14 cellular contexts compared by ENCODE assay signal in genomic region chr3:30186741-30187219, GRCh38.
"Had no signal": no experiment of that assay in that cellular context is flagged by ENCODE, and none has a peak within 500 bp of the region (broad histone marks: within the 10 kb centered on the region; RNA-seq: fewer than 3 reads in every experiment).

No MANE protein-coding gene starts in this region.

- H3K4me3 Mint-ChIP-seq: activated CD4-positive, alpha-beta T cell treated with anti-CD3 and anti-CD28 coated beads, Interleukin-2, amount 10 ng/mL, durations not matched to agents 7 days and 5 days; activated naive CD8-positive, alpha-beta T cell treated with anti-CD3 and anti-CD28 coated beads for 36 hours; activated T-helper 1 cell treated with anti-CD3 and anti-CD28 coated beads, Interleukin-12 subunit alpha, Interleukin-12 subunit beta, Interleukin-2, Interleukin-4 antibody, amounts not matched to agents 30 ng/mL and 10 ng/mL and 1 ng/mL, durations not matched to agents 14 hours and 24 hours and 36 hours; effector memory CD8-positive, alpha-beta T cell; natural killer cell had no signal

- H3K27ac ChIP-seq: body of pancreas, transverse colon had no signal

- H3K9me3 ChIP-seq: body of pancreas, transverse colon had no signal

- ATAC-seq: body of pancreas; effector memory CD8-positive, alpha-beta T cell; natural killer cell; stimulated activated naive CD8-positive, alpha-beta T cell treated with anti-CD3 and anti-CD28 coated beads, Interleukin-15, Interleukin-2, amounts not matched to agents 100 U/mL and 50 U/mL, for 24 hours had no signal

- H3K4me3 ChIP-seq: body of pancreas, transverse colon had no signal

- H3K9me3 Mint-ChIP-seq: activated CD4-positive, alpha-beta T cell treated with anti-CD3 and anti-CD28 coated beads, Interleukin-2, amount 10 ng/mL, durations not matched to agents 7 days and 5 days; activated naive CD8-positive, alpha-beta T cell treated with anti-CD3 and anti-CD28 coated beads for 36 hours; activated T-helper 1 cell treated with anti-CD3 and anti-CD28 coated beads, Interleukin-12 subunit alpha, Interleukin-12 subunit beta, Interleukin-2, Interleukin-4 antibody, amounts not matched to agents 30 ng/mL and 10 ng/mL and 1 ng/mL, durations not matched to agents 14 hours and 24 hours and 36 hours; effector memory CD8-positive, alpha-beta T cell; natural killer cell had no signal

- H3K4me1 ChIP-seq: body of pancreas, transverse colon had no signal

- H3K36me3 ChIP-seq: transverse colon had no signal

- H3K36me3 Mint-ChIP-seq: activated naive CD8-positive, alpha-beta T cell treated with anti-CD3 and anti-CD28 coated beads for 36 hours; natural killer cell had no signal

- DNase-seq: activated CD4-positive, alpha-beta T cell treated with anti-CD3 and anti-CD28 coated beads, Interleukin-2, amount 10 ng/mL, durations not matched to agents 7 days and 5 days; activated naive CD8-positive, alpha-beta T cell treated with anti-CD3 and anti-CD28 coated beads for 36 hours; body of pancreas; dermis blood vessel endothelial cell; effector memory CD8-positive, alpha-beta T cell; foreskin melanocyte; natural killer cell; posterior cingulate gyrus; small intestine; stimulated activated CD4-positive, alpha-beta T cell treated with anti-CD3 and anti-CD28 coated beads, Interleukin-4, amount 100 ng/mL, for 4 hours; stimulated activated CD8-positive, alpha-beta memory T cell treated with anti-CD3 and anti-CD28 coated beads, Interleukin-4, amount 100 ng/mL, for 48 hours; stimulated activated naive CD8-positive, alpha-beta T cell treated with anti-CD3 and anti-CD28 coated beads, Interleukin-15, Interleukin-2, amounts not matched to agents 100 U/mL and 50 U/mL, for 24 hours; transverse colon had no signal

- H3K27ac Mint-ChIP-seq: activated CD4-positive, alpha-beta T cell treated with anti-CD3 and anti-CD28 coated beads, Interleukin-2, amount 10 ng/mL, durations not matched to agents 7 days and 5 days; activated naive CD8-positive, alpha-beta T cell treated with anti-CD3 and anti-CD28 coated beads for 36 hours; activated T-helper 1 cell treated with anti-CD3 and anti-CD28 coated beads, Interleukin-12 subunit alpha, Interleukin-12 subunit beta, Interleukin-2, Interleukin-4 antibody, amounts not matched to agents 30 ng/mL and 10 ng/mL and 1 ng/mL, durations not matched to agents 14 hours and 24 hours and 36 hours; effector memory CD8-positive, alpha-beta T cell; natural killer cell had no signal

- H3K27me3 Mint-ChIP-seq: activated naive CD8-positive, alpha-beta T cell treated with anti-CD3 and anti-CD28 coated beads for 36 hours had no signal

- H3K4me1 Mint-ChIP-seq: activated CD4-positive, alpha-beta T cell treated with anti-CD3 and anti-CD28 coated beads, Interleukin-2, amount 10 ng/mL, durations not matched to agents 7 days and 5 days; activated naive CD8-positive, alpha-beta T cell treated with anti-CD3 and anti-CD28 coated beads for 36 hours; natural killer cell had no signal

- H3K27me3 ChIP-seq: body of pancreas, transverse colon had no signal
